Comparison of ENCODE assay signal across 1 cellular context in genomic region chr6:41503435-41503768, GRCh38.
TF ChIP-seq lines count a peak whose summit lies in the region.

No MANE protein-coding gene starts in this region.

TF ChIP-seq in GM12878, 131 proteins besides CTCF, POLR2A, EP300 and RAD21:
- TF ChIP-seq RFX5 (IDR thresholded peaks at IDR 0.05; ENCODE audit: low read depth, low read length), result no peak
- 0 out of 2 replicates have a peak, but pooled peaks have one; percentile 36 for TF ChIP-seq EZH2 (IDR thresholded peaks at IDR 0.05; ENCODE audit: borderline replicate concordance, control insufficient read depth, low read depth, low read length)
